ENCODE assay signal across 1 cellular context in the genomic region with DNA sequence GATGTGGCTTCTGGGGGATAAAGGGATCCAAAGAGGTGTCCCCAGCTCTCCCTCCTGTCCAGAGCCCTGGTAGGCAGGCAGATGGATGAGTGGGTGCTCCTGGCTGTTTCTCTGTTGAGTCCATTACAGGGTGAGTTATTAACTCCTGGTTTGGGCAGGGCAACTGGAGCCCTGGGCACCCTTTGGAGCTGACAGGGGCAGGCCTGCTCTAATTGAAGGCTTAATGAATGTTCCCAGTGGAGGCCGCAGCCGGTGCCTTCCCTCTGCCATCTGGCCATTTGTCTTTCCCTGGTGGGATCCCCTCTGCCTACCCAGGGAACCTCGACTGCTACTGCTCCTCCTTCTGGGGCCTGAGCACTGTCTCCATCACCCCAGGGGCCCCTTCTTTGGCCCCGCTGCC.
TF ChIP-seq lines count a peak whose summit lies in the region.

No MANE protein-coding gene starts in this region.

TF ChIP-seq in IMR-90, 13 proteins besides CTCF, POLR2A, EP300 and RAD21 (continued from another document):
- TF ChIP-seq, protein P1, sequence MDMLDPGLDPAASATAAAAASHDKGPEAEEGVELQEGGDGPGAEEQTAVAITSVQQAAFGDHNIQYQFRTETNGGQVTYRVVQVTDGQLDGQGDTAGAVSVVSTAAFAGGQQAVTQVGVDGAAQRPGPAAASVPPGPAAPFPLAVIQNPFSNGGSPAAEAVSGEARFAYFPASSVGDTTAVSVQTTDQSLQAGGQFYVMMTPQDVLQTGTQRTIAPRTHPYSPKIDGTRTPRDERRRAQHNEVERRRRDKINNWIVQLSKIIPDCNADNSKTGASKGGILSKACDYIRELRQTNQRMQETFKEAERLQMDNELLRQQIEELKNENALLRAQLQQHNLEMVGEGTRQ (IDR thresholded peaks at IDR 0.05; ENCODE audit: low read depth, low read length) = no peak
